Comparison of ENCODE assay signal across 12 cellular contexts in the genomic region with DNA sequence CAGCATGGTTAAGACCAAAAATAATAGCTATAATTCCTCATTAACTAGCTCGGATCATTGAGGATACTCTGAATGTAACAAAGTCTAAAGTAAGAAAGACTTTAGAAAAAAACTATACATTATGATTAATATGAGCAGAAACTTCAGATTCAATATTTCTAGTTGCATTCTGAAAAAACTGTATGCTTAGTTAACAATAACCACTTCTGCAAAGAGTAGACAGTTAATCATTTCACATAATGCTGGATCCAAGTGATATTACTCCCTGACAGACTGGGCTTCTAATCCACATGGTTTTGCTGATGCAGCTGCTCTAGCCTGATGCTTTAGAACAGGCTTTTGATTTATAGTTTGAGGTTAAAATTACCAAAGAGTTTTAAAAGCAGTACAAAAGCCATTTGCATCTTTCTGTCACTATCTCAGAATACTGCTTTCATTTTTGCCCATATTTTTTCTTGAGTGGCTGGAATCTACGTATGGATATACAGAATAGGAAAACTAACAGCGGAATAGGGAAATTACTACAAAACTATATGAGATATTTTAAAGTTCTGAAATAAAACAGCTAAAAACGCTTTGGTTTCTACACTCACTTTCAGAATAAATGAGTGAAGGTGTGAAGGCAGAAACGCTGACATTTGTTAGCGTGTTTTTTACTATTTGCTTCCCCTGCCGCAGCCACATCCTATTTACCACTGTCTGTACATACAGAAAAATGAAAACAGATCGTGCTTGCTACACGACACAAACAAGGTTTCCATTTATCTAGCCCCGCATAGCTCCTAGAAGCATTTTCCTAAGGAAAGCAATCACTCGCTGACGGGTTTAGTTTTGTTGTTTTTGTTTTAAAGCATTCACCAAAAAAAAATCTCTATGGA.
A peak's percentile ranks its signal among the peaks of the same experiment; 100 is the strongest.
DNase-seq lines count a peak whose midpoint lies in the region; ATAC-seq and TF ChIP-seq lines count a peak whose summit lies in the region.
"Had no signal": no experiment of that assay in that cellular context is flagged by ENCODE, and none has a peak within 500 bp of the region (broad histone marks: within the 10 kb centered on the region; RNA-seq: fewer than 3 reads in every experiment).

No MANE protein-coding gene starts in this region.

- peaks cover 14% of the 10 kb centered on the region for H3K4me1 Mint-ChIP-seq in activated naive CD4-positive, alpha-beta T cell treated with anti-CD3 and anti-CD28 coated beads, Interleukin-2, amount 10 ng/mL, durations not matched to agents 7 days and 5 days
- H3K4me1 Mint-ChIP-seq in activated CD8-positive, alpha-beta T cell treated with anti-CD3 and anti-CD28 coated beads for 36 hours (ENCODE audit: low read depth): peaks cover 25% of the 10 kb centered on the region

- H3K9me3 Mint-ChIP-seq in activated naive CD4-positive, alpha-beta T cell treated with anti-CD3 and anti-CD28 coated beads, Interleukin-2, amount 10 ng/mL, durations not matched to agents 7 days and 5 days: no peaks in the 10 kb centered on the region
- H3K9me3 Mint-ChIP-seq in activated naive CD4-positive, alpha-beta T cell treated with anti-CD3 and anti-CD28 coated beads, Interleukin-2, amount 50 U/mL, for 72 hours: no peaks in the 10 kb centered on the region
- H3K9me3 Mint-ChIP-seq in activated CD8-positive, alpha-beta T cell treated with anti-CD3 and anti-CD28 coated beads for 36 hours: no peaks in the 10 kb centered on the region

- CTCF ChIA-PET in activated naive CD4-positive, alpha-beta T cell treated with anti-CD3 and anti-CD28 coated beads, Interleukin-2, amount 10 ng/mL, durations not matched to agents 7 days and 5 days (lab: Charles Lee): no interaction called here
- CTCF ChIA-PET in activated CD8-positive, alpha-beta T cell treated with anti-CD3 and anti-CD28 coated beads for 36 hours (lab: Charles Lee): interaction anchor here (1.2 to 3.6 kb wide), 3 partner anchors 70 to 257 kb away, joined by 3 to 18 read pairs (median 4); no protein-coding TSS in a partner anchor

- peak overlapping the region; percentile 22 for H3K27ac Mint-ChIP-seq in activated naive CD4-positive, alpha-beta T cell treated with anti-CD3 and anti-CD28 coated beads, Interleukin-2, amount 10 ng/mL, durations not matched to agents 7 days and 5 days
- H3K27ac Mint-ChIP-seq in activated naive CD4-positive, alpha-beta T cell treated with anti-CD3 and anti-CD28 coated beads, Interleukin-2, amount 50 U/mL, for 72 hours: no peak overlapping the region
- H3K27ac Mint-ChIP-seq in activated CD8-positive, alpha-beta T cell treated with anti-CD3 and anti-CD28 coated beads for 36 hours: peak overlapping the region; percentile 59

- no peaks in the 10 kb centered on the region for H3K36me3 Mint-ChIP-seq in activated naive CD4-positive, alpha-beta T cell treated with anti-CD3 and anti-CD28 coated beads, Interleukin-2, amount 10 ng/mL, durations not matched to agents 7 days and 5 days
- no peaks in the 10 kb centered on the region for H3K36me3 Mint-ChIP-seq in activated naive CD4-positive, alpha-beta T cell treated with anti-CD3 and anti-CD28 coated beads, Interleukin-2, amount 50 U/mL, for 72 hours
- H3K36me3 Mint-ChIP-seq in activated CD8-positive, alpha-beta T cell treated with anti-CD3 and anti-CD28 coated beads for 36 hours (ENCODE audit: low read depth): no peaks in the 10 kb centered on the region

- intact Hi-C loops in activated CD8-positive, alpha-beta T cell treated with anti-CD3 and anti-CD28 coated beads for 36 hours (cut with micrococcal nuclease): no loop called here

- POLR2A ChIA-PET in activated CD8-positive, alpha-beta T cell treated with anti-CD3 and anti-CD28 coated beads for 36 hours (lab: Charles Lee): interaction anchor here (0.7 to 0.9 kb wide), 2 partner anchors 15 to 70 kb away, joined by 3 read pairs; no protein-coding TSS in a partner anchor

- TF ChIP-seq CTCF in activated CD8-positive, alpha-beta T cell treated with anti-CD3 and anti-CD28 coated beads for 36 hours (IDR thresholded peaks at IDR 0.05): no peak

- H3K4me3 Mint-ChIP-seq in activated naive CD4-positive, alpha-beta T cell treated with anti-CD3 and anti-CD28 coated beads, Interleukin-2, amount 10 ng/mL, durations not matched to agents 7 days and 5 days: peak overlapping the region; percentile 24
- peak overlapping the region; percentile 67 for H3K4me3 Mint-ChIP-seq in activated CD8-positive, alpha-beta T cell treated with anti-CD3 and anti-CD28 coated beads for 36 hours

- H3K27me3 Mint-ChIP-seq in activated naive CD4-positive, alpha-beta T cell treated with anti-CD3 and anti-CD28 coated beads, Interleukin-2, amount 10 ng/mL, durations not matched to agents 7 days and 5 days: peaks cover 21% of the 10 kb centered on the region
- H3K27me3 Mint-ChIP-seq in activated CD8-positive, alpha-beta T cell treated with anti-CD3 and anti-CD28 coated beads for 36 hours: no peaks in the 10 kb centered on the region

- no peak for ATAC-seq in activated naive CD4-positive, alpha-beta T cell treated with anti-CD3 and anti-CD28 coated beads, Interleukin-2, amount 50 U/mL, for 72 hours
- ATAC-seq in activated CD8-positive, alpha-beta T cell treated with anti-CD3 and anti-CD28 coated beads for 36 hours: peak; percentile 22
- no peak for ATAC-seq in HG02763 (IDR thresholded peaks at IDR 0.05; ENCODE audit: unreplicated experiment)
- no peak for ATAC-seq in HG03378 (IDR thresholded peaks at IDR 0.05; ENCODE audit: unreplicated experiment)

- DNase-seq in activated naive CD4-positive, alpha-beta T cell treated with anti-CD3 and anti-CD28 coated beads, Interleukin-2, amount 10 ng/mL, durations not matched to agents 7 days and 5 days: no peak
- DNase-seq in activated naive CD4-positive, alpha-beta T cell treated with anti-CD3 and anti-CD28 coated beads, Interleukin-2, amount 50 U/mL, for 72 hours (ENCODE audit: low spot score in 2 of 2): no peak
- peak; percentile 26 for DNase-seq in activated CD8-positive, alpha-beta T cell treated with anti-CD3 and anti-CD28 coated beads for 36 hours
- DNase-seq in left kidney (ENCODE audit: low read depth, low spot score) (peak; percentile 45), COR-L47 (lab: John Stamatoyannopoulos, UW) (no peak)
- DNase-seq in stimulated activated CD4-positive, alpha-beta T cell treated with anti-CD3 and anti-CD28 coated beads, Interleukin-12 subunit alpha, Interleukin-12 subunit beta, amount 100 ng/mL, for 4 hours: no peak
- DNase-seq: activated CD8-positive, alpha-beta memory T cell treated with anti-CD3 and anti-CD28 coated beads, Interleukin-2, amount 50 U/mL, for 4 hours; NCI-H446; posterior cingulate gyrus; stimulated activated CD8-positive, alpha-beta memory T cell treated with anti-CD3 and anti-CD28 coated beads, Interleukin-4, amount 100 ng/mL, for 48 hours had no signal

Comparison
In these comparisons a context has a peak if more than half of its experiments do, and no peak if none do; other contexts are left out.
1. H3K27ac Mint-ChIP-seq: peak in activated naive CD4-positive, alpha-beta T cell treated with anti-CD3 and anti-CD28 coated beads, Interleukin-2, amount 10 ng/mL, durations not matched to agents 7 days and 5 days (single experiment) and activated CD8-positive, alpha-beta T cell treated with anti-CD3 and anti-CD28 coated beads for 36 hours (single experiment); none in activated naive CD4-positive, alpha-beta T cell treated with anti-CD3 and anti-CD28 coated beads, Interleukin-2, amount 50 U/mL, for 72 hours (0 of 2).
2. DNase-seq: peak in activated CD8-positive, alpha-beta T cell treated with anti-CD3 and anti-CD28 coated beads for 36 hours (single experiment) and left kidney (single experiment); none in activated naive CD4-positive, alpha-beta T cell treated with anti-CD3 and anti-CD28 coated beads, Interleukin-2, amount 10 ng/mL, durations not matched to agents 7 days and 5 days (single experiment), activated naive CD4-positive, alpha-beta T cell treated with anti-CD3 and anti-CD28 coated beads, Interleukin-2, amount 50 U/mL, for 72 hours (0 of 2), stimulated activated CD4-positive, alpha-beta T cell treated with anti-CD3 and anti-CD28 coated beads, Interleukin-12 subunit alpha, Interleukin-12 subunit beta, amount 100 ng/mL, for 4 hours (single experiment) and COR-L47 (single experiment).